Comparison of ENCODE assay signal across 8 cellular contexts in the genomic region with DNA sequence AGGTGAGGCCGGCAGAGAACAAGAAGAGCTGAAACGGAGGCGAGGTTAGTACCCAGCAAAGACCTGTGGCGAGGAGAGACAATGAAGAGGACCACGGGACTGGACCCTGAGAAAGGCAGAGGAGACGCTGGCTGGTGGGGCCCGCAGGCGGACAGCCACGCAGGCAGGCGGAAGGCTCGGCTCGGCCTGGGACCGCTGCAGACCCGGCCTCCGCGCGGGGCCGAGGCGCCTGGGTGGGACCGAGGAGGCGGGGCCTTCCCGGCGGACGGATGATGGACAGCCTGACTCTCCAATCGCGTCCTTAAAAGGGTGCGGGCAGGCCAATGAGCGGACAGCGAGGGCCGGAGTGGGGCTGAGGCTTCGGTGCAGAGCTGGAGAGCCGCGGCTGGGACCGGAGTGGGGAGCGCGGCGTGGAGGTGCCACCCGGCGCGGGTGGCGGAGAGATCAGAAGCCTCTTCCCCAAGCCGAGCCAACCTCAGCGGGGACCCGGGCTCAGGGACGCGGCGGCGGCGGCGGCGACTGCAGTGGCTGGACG. TPM values are rescaled to one million over a fixed set of nuclear protein-coding genes. Genes with fewer than 3 reads are reported as not detected.
DNase-seq lines count a peak whose midpoint lies in the region; TF ChIP-seq lines count a peak whose summit lies in the region.

A gene (plus strand): TSS at position 366 of the 535 bp plus-strand sequence. CDS start 170 bp downstream, outside the sequence.

- H2BK20ac ChIP-seq in H9 (ENCODE audit: low read depth, low read length, poor library complexity, severe bottlenecking), result no peak within 1 kb of the TSS

- H3K4me2 ChIP-seq in H9 (ENCODE audit: insufficient read depth, insufficient read length, low read length) (peak within 1 kb of the TSS; percentile 81), neuronal stem cell (ENCODE audit: insufficient read depth, low read length, poor library complexity, severe bottlenecking) (peak within 1 kb of the TSS; percentile 54)

- peak within 1 kb of the TSS; percentile 71 for H3K18ac ChIP-seq in H9 (ENCODE audit: insufficient read length, low read depth, low read length)
- H3K18ac ChIP-seq in neuronal stem cell (ENCODE audit: low read length), result peak within 1 kb of the TSS; percentile 99

- H2AFZ ChIP-seq in H9 (ENCODE audit: low read length) (no peak within 1 kb of the TSS), neuronal stem cell (ENCODE audit: low read length) (peak within 1 kb of the TSS; percentile 97)

- H2BK15ac ChIP-seq in H9 (ENCODE audit: low read depth, low read length) (no peak within 1 kb of the TSS), neuronal stem cell (ENCODE audit: low read length) (peak within 1 kb of the TSS; percentile 15)

- peak within 1 kb of the TSS; percentile 79 for H3K14ac ChIP-seq in H9 (ENCODE audit: insufficient read depth, low read length)
- peak within 1 kb of the TSS; percentile 95 for H3K14ac ChIP-seq in neuronal stem cell (ENCODE audit: low read length)

- peak; percentile 90 for DNase-seq in GDM1 (lab: John Stamatoyannopoulos, UW)
- DNase-seq in H9, result peak; percentile 92
- peak; percentile 88 for DNase-seq in M059J (ENCODE audit: low read depth)
- DNase-seq in SJSA1 (ENCODE audit: low read depth in 1 of 2, low spot score in 2 of 2), result peak; percentile 94 to 99
- DNase-seq in activated naive CD4-positive, alpha-beta T cell (lab: John Stamatoyannopoulos, UW), result peak; percentile 81 to 88 (median 86)
- DNase-seq in foreskin melanocyte, result peak; percentile 83
- peak; percentile 93 for DNase-seq in neuronal stem cell (ENCODE audit: low spot score)

- no peak within 1 kb of the TSS for H3K27ac ChIP-seq in H9 (ENCODE audit: insufficient read length, low read depth, low read length)
- H3K27ac ChIP-seq in SJSA1, result peak within 1 kb of the TSS; percentile 22
- H3K27ac ChIP-seq in neuronal stem cell (replicated peaks; ENCODE audit: low read length), result peak within 1 kb of the TSS; percentile 43
- peak within 1 kb of the TSS; percentile 91 for H3K27ac ChIP-seq in subcutaneous abdominal adipose tissue (ENCODE audit: low read depth, low read length)

- H3K4me1 ChIP-seq in H9 (ENCODE audit: insufficient read depth, low read length), result peaks cover 11% of the 10 kb centered on the region
- H3K4me1 ChIP-seq in SJSA1 (replicated peaks), result peaks cover 23% of the 10 kb centered on the region
- peaks cover 0 to 6% of the 10 kb centered on the region in 2 donors for H3K4me1 ChIP-seq in neuronal stem cell (ENCODE audit: control insufficient read depth in 2 of 2, insufficient read depth in 1 of 2, low read depth in 1 of 2, low read length in 2 of 2)
- peaks cover 8 to 49% (median 44%) of the 10 kb centered on the region in 5 donors for H3K4me1 ChIP-seq in subcutaneous abdominal adipose tissue (ENCODE audit: control insufficient read depth in 5 of 5, insufficient read depth in 5 of 5, low read length in 5 of 5)

- H3K79me2 ChIP-seq in H9 (ENCODE audit: insufficient read depth, low read length), result peaks cover 15% of the 10 kb centered on the region; the same call in 1 of the 2 replicates

- H2AK5ac ChIP-seq in H9 (ENCODE audit: insufficient read length, low read length), result no peak within 1 kb of the TSS
- H2AK5ac ChIP-seq in neuronal stem cell (ENCODE audit: low read depth, low read length), result peak within 1 kb of the TSS; percentile 48

- WGBS in H9 (ENCODE audit: extremely low coverage, insufficient read length, low lambda C conversion rate), result no CpG with 5 or more reads among the region's 52 CpGs
- no CpG with 5 or more reads among the region's 52 CpGs for WGBS in neuronal stem cell (ENCODE audit: extremely low coverage in 2 of 2, insufficient read length in 2 of 2, insufficient replicate concordance in 1 of 2), 2 donors

- peaks cover 3% of the 10 kb centered on the region for H3K79me1 ChIP-seq in H9 (ENCODE audit: insufficient read depth, low read depth, low read length, poor library complexity, severe bottlenecking)
- peaks cover 3% of the 10 kb centered on the region for H3K79me1 ChIP-seq in neuronal stem cell (ENCODE audit: low read depth, low read length)

- no peak within 1 kb of the TSS for H2BK5ac ChIP-seq in H9 (ENCODE audit: insufficient read length, low read length)
- peak within 1 kb of the TSS; percentile 72 for H2BK5ac ChIP-seq in neuronal stem cell (ENCODE audit: low read length)

- H3K4ac ChIP-seq in H9 (ENCODE audit: low read depth, low read length) (no peak within 1 kb of the TSS), neuronal stem cell (ENCODE audit: low read length) (no peak within 1 kb of the TSS)

- TF ChIP-seq CTCF in H9 (conservative IDR thresholded peaks at IDR 0.05), result no peak

- no peak within 1 kb of the TSS for H3T11ph ChIP-seq in H9 (ENCODE audit: low read length)

- peak within 1 kb of the TSS; percentile 8 to 78 (median 48); a peak in 5 of 7 replicates for H3K27ac Mint-ChIP-seq in H9

- H3K23ac ChIP-seq in H9 (ENCODE audit: insufficient read length, low read depth, low read length), result no peak within 1 kb of the TSS
- H3K23ac ChIP-seq in neuronal stem cell (ENCODE audit: low read depth, low read length, poor library complexity), result peak within 1 kb of the TSS; percentile 92

- H3K4me3 Mint-ChIP-seq in H9, result peak within 1 kb of the TSS; percentile 89 to 95

- H3K9ac ChIP-seq in H9 (ENCODE audit: extremely low read depth, insufficient read length, low read length), result peak within 1 kb of the TSS; percentile 82
- peak within 1 kb of the TSS; percentile 93 for H3K9ac ChIP-seq in neuronal stem cell (ENCODE audit: low read depth, low read length, poor library complexity)
- peak within 1 kb of the TSS; percentile 79 to 95 (median 90) for H3K9ac ChIP-seq in subcutaneous abdominal adipose tissue (ENCODE audit: low read length in 5 of 5)

- peaks cover 2% of the 10 kb centered on the region; the same call in 1 of the 2 replicates for H3K27me3 Mint-ChIP-seq in H9 (ENCODE audit: low read depth)

- no peak within 1 kb of the TSS for H4K91ac ChIP-seq in H9 (ENCODE audit: insufficient read length, low read depth, low read length)
- peak within 1 kb of the TSS; percentile 28 for H4K91ac ChIP-seq in neuronal stem cell (ENCODE audit: low read depth, low read length, poor library complexity)

- no peak within 1 kb of the TSS for H2BK120ac ChIP-seq in H9 (ENCODE audit: low read depth, low read length, poor library complexity, severe bottlenecking)
- peak within 1 kb of the TSS; percentile 75 for H2BK120ac ChIP-seq in neuronal stem cell (ENCODE audit: low read depth, low read length)

- no peaks in the 10 kb centered on the region for H3K9me3 Mint-ChIP-seq in H9

- H3K27me3 ChIP-seq in H9 (ENCODE audit: insufficient read depth, low read length) (no peaks in the 10 kb centered on the region), SJSA1 (replicated peaks) (no peaks in the 10 kb centered on the region), neuronal stem cell (ENCODE audit: control insufficient read depth in 3 of 3, insufficient read depth in 3 of 3, low read depth in 1 of 3, low read length in 3 of 3) (no peaks in the 10 kb centered on the region), subcutaneous abdominal adipose tissue (ENCODE audit: control insufficient read depth in 5 of 5, insufficient read depth in 4 of 5, low read length in 5 of 5) (no peaks in the 10 kb centered on the region)

- no peak within 1 kb of the TSS for H2BK12ac ChIP-seq in H9 (ENCODE audit: insufficient read length, low read depth, low read length)
- H2BK12ac ChIP-seq in neuronal stem cell (ENCODE audit: low read length), result no peak within 1 kb of the TSS

- H3K4me3 ChIP-seq in SJSA1 (peak within 1 kb of the TSS; percentile 90), neuronal stem cell (ENCODE audit: low read length in 2 of 2) (peak within 1 kb of the TSS; percentile 82 to 95), subcutaneous abdominal adipose tissue (ENCODE audit: low read depth in 1 of 5, low read length in 5 of 5) (peak within 1 kb of the TSS; percentile 81 to 88 (median 84))

- H3K36me3 Mint-ChIP-seq in H9 (ENCODE audit: insufficient read depth in 1 of 3, low read depth in 3 of 3), result peaks cover 4 to 7% (median 6%) of the 10 kb centered on the region in 3 experiments; a peak in 4 of 7 replicates

- H3K36me3 ChIP-seq in SJSA1 (peaks cover 12% of the 10 kb centered on the region), neuronal stem cell (replicated peaks in 1 of 2; ENCODE audit: control insufficient read depth in 2 of 2, insufficient read depth in 2 of 2, low read length in 2 of 2) (peaks cover 0 to 8% of the 10 kb centered on the region in 2 donors), subcutaneous abdominal adipose tissue (ENCODE audit: control insufficient read depth in 5 of 5, insufficient read depth in 5 of 5, low read length in 5 of 5) (no peaks in the 10 kb centered on the region)

- H4K8ac ChIP-seq in H9 (replicated peaks; ENCODE audit: insufficient read length, low read depth, low read length), result no peak within 1 kb of the TSS
- no peak within 1 kb of the TSS for H4K8ac ChIP-seq in neuronal stem cell (ENCODE audit: low read depth, low read length)

- H4K5ac ChIP-seq in H9 (ENCODE audit: insufficient read length, low read depth, low read length), result no peak within 1 kb of the TSS

- no peak within 1 kb of the TSS for H3K56ac ChIP-seq in H9 (ENCODE audit: insufficient read length, low read depth, low read length)

- H3K9me3 ChIP-seq in H9 (ENCODE audit: control insufficient read depth, low read depth, low read length), result no peaks in the 10 kb centered on the region
- no peaks in the 10 kb centered on the region for H3K9me3 ChIP-seq in SJSA1 (replicated peaks)
- no peaks in the 10 kb centered on the region for H3K9me3 ChIP-seq in neuronal stem cell (replicated peaks in 1 of 2; ENCODE audit: control insufficient read depth in 2 of 2, insufficient read depth in 1 of 2, low read depth in 1 of 2, low read length in 2 of 2)
- H3K9me3 ChIP-seq in subcutaneous abdominal adipose tissue (ENCODE audit: control insufficient read depth in 5 of 5, low read length in 5 of 5), result no peaks in the 10 kb centered on the region

- H3K4me1 Mint-ChIP-seq in H9, result peaks cover 44 to 47% of the 10 kb centered on the region in 2 experiments

- no peaks in the 10 kb centered on the region for H4K20me1 ChIP-seq in H9 (ENCODE audit: control insufficient read depth, insufficient read depth, insufficient read length)

- H3K23me2 ChIP-seq in H9 (ENCODE audit: insufficient read length, low read depth, low read length, poor library complexity, severe bottlenecking), result peaks cover 7% of the 10 kb centered on the region

RNA-seq across cellular contexts. Expression of the gene that starts here (rescaled TPM):
- 60.7 and 68.6 TPM in 2 replicates for total RNA-seq in H9 (2021)
- total RNA-seq in M059J (2014; rRNA removed; shearing (Covaris generic)), result 79.3 and 110 TPM in 2 replicates
- 74.1 and 78.5 TPM in 2 replicates for total RNA-seq in SJSA1 (2014; rRNA removed; shearing (Covaris generic))
- polyA plus RNA-seq in neuronal stem cell (2013, experiment 1 of 2), result 78.4 TPM
- polyA plus RNA-seq in neuronal stem cell (2013, experiment 2 of 2), result 81.9 TPM
